8 cellular contexts compared by ENCODE assay signal in genomic region chr19:35756373-35757230, GRCh38. TPM values are rescaled to one million over a fixed set of nuclear protein-coding genes. Genes with fewer than 3 reads are reported as not detected.
DNase-seq lines count a peak whose midpoint lies in the region; ATAC-seq and TF ChIP-seq lines count a peak whose summit lies in the region.

HSPB6 (minus strand) TSS chr19:35757029; CDS start chr19:35757008, 21 bp downstream.

- peaks cover 21% of the 10 kb centered on the region for H3K36me3 Mint-ChIP-seq in activated naive CD4-positive, alpha-beta T cell treated with anti-CD3 and anti-CD28 coated beads for 36 hours (ENCODE audit: low read depth)

- TF ChIP-seq POLR2A in suprapubic skin (IDR thresholded peaks at IDR 0.05), result peak in 1 of 2 donors; percentile 62

- 14% methylated on average over 18 of the region's 52 CpGs for WGBS in suprapubic skin

- H3K27ac ChIP-seq in brain microvascular endothelial cell (peak within 1 kb of the TSS; percentile 88), left lung (peak within 1 kb of the TSS; percentile 94 to 95), suprapubic skin (peak within 1 kb of the TSS; percentile 98)

- intact Hi-C loops in activated naive CD4-positive, alpha-beta T cell treated with anti-CD3 and anti-CD28 coated beads for 36 hours (cut with micrococcal nuclease), result loop anchor here (2.0 kb wide), 1 partner anchor 298 kb away; the partner anchor contains the start of genes THAP8 and WDR62
- intact Hi-C loops in left lung (cut with DNase I), result no loop called here

- H3K27me3 ChIP-seq in brain microvascular endothelial cell (replicated peaks) (no peaks in the 10 kb centered on the region), left lung (peaks cover 0 to 21% of the 10 kb centered on the region in 2 donors), suprapubic skin (no peaks in the 10 kb centered on the region)

- no peak for DNase-seq in activated naive CD4-positive, alpha-beta T cell treated with anti-CD3 and anti-CD28 coated beads for 36 hours
- DNase-seq in activated naive CD4-positive, alpha-beta T cell (lab: John Stamatoyannopoulos, UW), result no peak
- peak; percentile 29 for DNase-seq in brain microvascular endothelial cell
- peak in 1 of 2 donors; percentile 82 for DNase-seq in left lung
- DNase-seq in suprapubic skin (ENCODE audit: low spot score in 2 of 2), result peak in 1 of 2 donors; percentile 81
- no peak for DNase-seq in activated CD4-positive, alpha-beta T cell treated with anti-CD3 and anti-CD28 coated beads for 4 hours
- DNase-seq in occipital lobe (lab: John Stamatoyannopoulos, UW), result no peak

- peak within 1 kb of the TSS; percentile 98 for H3K4me3 ChIP-seq in brain microvascular endothelial cell (ENCODE audit: low read depth, low read length)
- H3K4me3 ChIP-seq in left lung, result peak within 1 kb of the TSS; percentile 21 to 92
- peak within 1 kb of the TSS; percentile 94 for H3K4me3 ChIP-seq in suprapubic skin

- peak within 1 kb of the TSS; percentile 90 for H3K4me3 Mint-ChIP-seq in activated naive CD4-positive, alpha-beta T cell treated with anti-CD3 and anti-CD28 coated beads for 36 hours

- no peaks in the 10 kb centered on the region for H3K9me3 Mint-ChIP-seq in activated naive CD4-positive, alpha-beta T cell treated with anti-CD3 and anti-CD28 coated beads for 36 hours

- no peak for TF ChIP-seq CTCF in brain microvascular endothelial cell (IDR thresholded peaks at IDR 0.05; ENCODE audit: low read depth, low read length, missing control alignments)
- no peak for TF ChIP-seq CTCF in left lung (IDR thresholded peaks at IDR 0.05)
- no peak for TF ChIP-seq CTCF in suprapubic skin (IDR thresholded peaks at IDR 0.05)

- CTCF ChIA-PET in activated naive CD4-positive, alpha-beta T cell treated with anti-CD3 and anti-CD28 coated beads for 36 hours (lab: Charles Lee), result interaction anchor here (0.8 to 1.3 kb wide), 3 partner anchors 9 to 208 kb away, joined by 3 to 4 read pairs (median 4); partner anchors contain the start of genes IGFLR1 and LIN37

- peaks cover 26% of the 10 kb centered on the region for H3K36me3 ChIP-seq in brain microvascular endothelial cell (replicated peaks)
- peaks cover 0 to 38% of the 10 kb centered on the region in 2 donors for H3K36me3 ChIP-seq in left lung
- peaks cover 26% of the 10 kb centered on the region for H3K36me3 ChIP-seq in suprapubic skin

- H3K27ac Mint-ChIP-seq in activated naive CD4-positive, alpha-beta T cell treated with anti-CD3 and anti-CD28 coated beads for 36 hours, result peak within 1 kb of the TSS; percentile 92

- peaks cover 8% of the 10 kb centered on the region for H3K27me3 Mint-ChIP-seq in activated naive CD4-positive, alpha-beta T cell treated with anti-CD3 and anti-CD28 coated beads for 36 hours (ENCODE audit: low read depth)

- ATAC-seq in left lung (peak; percentile 5), HG03280 (IDR thresholded peaks at IDR 0.05; ENCODE audit: unreplicated experiment) (no peak)

- H3K9me3 ChIP-seq in left lung, result no peaks in the 10 kb centered on the region
- H3K9me3 ChIP-seq in suprapubic skin, result no peaks in the 10 kb centered on the region

- peaks cover 20% of the 10 kb centered on the region for H3K4me1 Mint-ChIP-seq in activated naive CD4-positive, alpha-beta T cell treated with anti-CD3 and anti-CD28 coated beads for 36 hours (ENCODE audit: low read depth)

- no peak for TF ChIP-seq EP300 in suprapubic skin (IDR thresholded peaks at IDR 0.05)

- in situ Hi-C loops in brain microvascular endothelial cell (cut with HindIII; ENCODE audit: low pct_ligation_motif_present, low sequenced_read_pairs), result no loop called here

- peaks cover 13 to 41% of the 10 kb centered on the region in 2 donors for H3K4me1 ChIP-seq in left lung
- peaks cover 50% of the 10 kb centered on the region for H3K4me1 ChIP-seq in suprapubic skin

RNA-seq across cellular contexts. Expression of gene HSPB6, which starts in this region (rescaled TPM):
- under 1 TPM; 0.40 to 0.55 TPM for total RNA-seq in activated naive CD4-positive, alpha-beta T cell treated with anti-CD3 and anti-CD28 coated beads for 36 hours
- total RNA-seq in left lung, result 10 to 100 TPM; 38.3 to 39.7 TPM
- total RNA-seq in suprapubic skin, result 10 to 100 TPM in 1 of 4 donors, 1 to 10 TPM in 3; 4.1 to 13.4 (median 5.5) TPM
- total RNA-seq in occipital lobe, result 0.31 TPM
